ENCODE assay signal across 37 cellular contexts in genomic region chr2:68675470-68675869, GRCh38. TPM values are rescaled to one million over a fixed set of nuclear protein-coding genes. Genes with fewer than 3 reads are reported as not detected.
"Had no signal": no experiment of that assay in that cellular context is flagged by ENCODE, and none has a peak within 500 bp of the region (broad histone marks: within the 10 kb centered on the region; RNA-seq: fewer than 3 reads in every experiment).

No MANE protein-coding gene starts in this region.

- H3K27ac ChIP-seq: adrenal gland, ascending aorta, body of pancreas, brain microvascular endothelial cell, breast epithelium, cardiac muscle cell had no signal

- DNase-seq: activated effector memory CD4-positive, alpha-beta T cell treated with anti-CD3 and anti-CD28 coated beads, Interleukin-2, amount 50 U/mL, for 16 hours; activated effector memory CD4-positive, alpha-beta T cell treated with Interleukin-2 at 50 U/mL for 16 hours; activated gamma-delta T cell; activated gamma-delta T cell treated with Interleukin-2 at 50 U/mL for 16 hours; activated naive CD4-positive, alpha-beta T cell; activated naive CD4-positive, alpha-beta T cell treated with anti-CD3 and anti-CD28 coated beads for 36 hours; activated naive CD4-positive, alpha-beta T cell treated with anti-CD3 and anti-CD28 coated beads, Interleukin-2, amount 10 ng/mL, durations not matched to agents 7 days and 5 days; activated naive CD4-positive, alpha-beta T cell treated with anti-CD3 and anti-CD28 coated beads, Interleukin-2, amount 50 U/mL, for 16 hours; activated naive CD4-positive, alpha-beta T cell treated with Interleukin-2 at 50 U/mL for 16 hours; activated naive CD8-positive, alpha-beta T cell treated with anti-CD3 and anti-CD28 coated beads for 36 hours; activated naive CD8-positive, alpha-beta T cell treated with anti-CD3 and anti-CD28 coated beads, Interleukin-2, amount 10 ng/mL, durations not matched to agents 7 days and 5 days; activated naive CD8-positive, alpha-beta T cell treated with anti-CD3 and anti-CD28 coated beads, Interleukin-2, amount 50 U/mL, for 24 hours; activated T-cell treated with anti-CD3 and anti-CD28 coated beads, Interleukin-2, amount 50 U/mL, for 1 hour; activated T-cell treated with anti-CD3 and anti-CD28 coated beads, Interleukin-2, amount 50 U/mL, for 24 hours; activated T-cell treated with anti-CD3 and anti-CD28 coated beads, Interleukin-2, amount 50 U/mL, for 4 hours; activated T-cell treated with anti-CD3 and anti-CD28 coated beads, Interleukin-2, amount 50 U/mL, for 48 hours; activated T-cell treated with anti-CD3 and anti-CD28 coated beads, Interleukin-2, amount 50 U/mL, for 72 hours; adrenal gland; amniotic stem cell; amygdala; anterior cingulate cortex; aorta; body of pancreas; brain microvascular endothelial cell; caudate nucleus; central memory CD4-positive, alpha-beta T cell; cerebellar nuclear complex had no signal

- H3K4me3 ChIP-seq: adrenal gland, ascending aorta, body of pancreas, breast epithelium, cardiac muscle cell had no signal

- ATAC-seq: activated naive CD4-positive, alpha-beta T cell treated with anti-CD3 and anti-CD28 coated beads, Interleukin-2, amount 50 U/mL, for 72 hours; activated naive CD8-positive, alpha-beta T cell treated with anti-CD3 and anti-CD28 coated beads, Interleukin-2, amount 50 U/mL, for 24 hours; activated T-cell treated with anti-CD3 and anti-CD28 coated beads, Interleukin-2, amount 50 U/mL, for 4 hours; activated T-cell treated with anti-CD3 and anti-CD28 coated beads, Interleukin-2, amount 50 U/mL, for 72 hours; activated T-helper 17 cell treated with anti-CD3 and anti-CD28 coated beads, Interleukin-2, amount 50 U/mL, for 72 hours; body of pancreas had no signal

- H3K4me1 ChIP-seq: adrenal gland, ascending aorta, body of pancreas, breast epithelium had no signal

- H3K9me3 ChIP-seq: adrenal gland, ascending aorta, body of pancreas had no signal

- H3K27me3 ChIP-seq: adrenal gland, ascending aorta, body of pancreas, brain microvascular endothelial cell, breast epithelium, cardiac muscle cell had no signal

- FAIRE-seq: astrocyte, bronchial epithelial cell had no signal

- H3K36me3 ChIP-seq: adrenal gland, ascending aorta, brain microvascular endothelial cell, breast epithelium, cardiac muscle cell had no signal

RNA-seq across cellular contexts. Expression of gene PROKR1, which starts 32.1 kb away (rescaled TPM):
- total RNA-seq: activated naive CD4-positive, alpha-beta T cell treated with anti-CD3 and anti-CD28 coated beads for 36 hours; activated naive CD4-positive, alpha-beta T cell treated with anti-CD3 and anti-CD28 coated beads, Interleukin-2, amount 50 U/mL, for 72 hours; activated naive CD8-positive, alpha-beta T cell treated with anti-CD3 and anti-CD28 coated beads, Interleukin-2, amount 10 ng/mL, durations not matched to agents 7 days and 5 days; activated T-cell treated with anti-CD3 and anti-CD28 coated beads, Interleukin-2, amount 50 U/mL, for 72 hours; activated T-helper 1 cell treated with anti-CD3 and anti-CD28 coated beads, Interleukin-12 subunit alpha, Interleukin-12 subunit beta, Interleukin-2, Interleukin-4 antibody, amounts not matched to agents 30 ng/mL and 10 ng/mL and 1 ng/mL, durations not matched to agents 14 hours and 24 hours and 36 hours; activated T-helper 17 cell treated with anti-CD3 and anti-CD28 coated beads, Interleukin-2, amount 50 U/mL, for 72 hours; activated T-helper 2 cell treated with anti-CD3 and anti-CD28 coated beads, Interferon-gamma antibody, Interleukin-2, Interleukin-4, amounts not matched to agents 10 μg/mL and 5 μg/mL and 100 μg/mL, durations not matched to agents 14 hours and 24 hours and 36 hours; aorta; ascending aorta; body of pancreas; bronchial epithelial cell; chondrocyte had no signal
- polyA plus RNA-seq: aorta, cardiac muscle cell had no signal
